ENCODE assay signal across 1 cellular context in genomic region chr13:41533266-41533665, GRCh38.
TF ChIP-seq lines count a peak whose summit lies in the region.

No MANE protein-coding gene starts in this region.

TF ChIP-seq in K562, 482 proteins besides CTCF, POLR2A, EP300 and RAD21 (continued from another document):
- TF ChIP-seq RERE (CRISPR knock-in tag; IDR thresholded peaks at IDR 0.05; ENCODE audit: borderline replicate concordance), result no peak
- no peak for TF ChIP-seq MAFG (tag; conservative IDR thresholded peaks at IDR 0.05)
- TF ChIP-seq MBD2 (IDR thresholded peaks at IDR 0.05; ENCODE audit: borderline replicate concordance, low read depth), result no peak
- no peak for TF ChIP-seq MAFF (IDR thresholded peaks at IDR 0.05; ENCODE audit: low read length)
- TF ChIP-seq CBX8 (IDR thresholded peaks at IDR 0.05; ENCODE audit: borderline replicate concordance, extremely low read depth, low read depth, low read length, poor library complexity, severe bottlenecking), result no peak
- no peak for TF ChIP-seq E2F1 (CRISPR knock-in tag; IDR thresholded peaks at IDR 0.05)
- no peak for TF ChIP-seq SIN3B (IDR thresholded peaks at IDR 0.05; ENCODE audit: low read depth)
- no peak for TF ChIP-seq STAT5B (CRISPR knock-in tag; IDR thresholded peaks at IDR 0.05)
- no peak for TF ChIP-seq XRCC4 (IDR thresholded peaks at IDR 0.05; ENCODE audit: extremely low read depth, insufficient read depth, insufficient read length)
- no peak for TF ChIP-seq JUN (IDR thresholded peaks at IDR 0.05; ENCODE audit: borderline replicate concordance, low read depth, low read length)
- no peak for TF ChIP-seq JUN (CRISPR knock-in tag; IDR thresholded peaks at IDR 0.05; ENCODE audit: borderline replicate concordance)
- no peak for TF ChIP-seq E2F6 (IDR thresholded peaks at IDR 0.05; ENCODE audit: borderline replicate concordance in 1 of 2, extremely low read depth in 1 of 2, insufficient read depth in 1 of 2, insufficient read length in 1 of 2, low read depth in 1 of 2, low read length in 1 of 2, poor library complexity in 1 of 2, severe bottlenecking in 1 of 2)
TF ChIP-seq in K562: peak in this region for 0.
